8 cellular contexts compared by ENCODE assay signal in the genomic region with DNA sequence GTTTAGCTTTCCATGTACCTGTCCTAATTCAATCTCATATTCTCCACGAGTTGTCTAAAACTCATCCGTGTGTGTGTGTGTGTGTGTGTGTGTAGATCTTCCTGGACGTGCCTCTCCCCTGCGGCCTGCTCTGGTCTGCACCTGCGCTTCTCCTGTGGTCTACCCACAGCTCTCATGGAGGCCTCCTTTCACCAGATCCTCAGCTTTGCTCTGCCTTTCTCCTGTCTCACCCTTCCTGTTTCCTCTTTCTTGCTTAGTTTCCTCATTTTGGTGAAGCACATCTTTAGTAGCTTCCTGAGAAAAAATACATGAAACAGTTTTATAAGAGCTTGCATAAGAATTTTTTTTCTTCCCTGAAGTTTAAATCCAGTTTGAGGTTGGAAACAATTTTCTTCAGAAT. TPM values are rescaled to one million over a fixed set of nuclear protein-coding genes. Genes with fewer than 3 reads are reported as not detected.
A peak's percentile ranks its signal among the peaks of the same experiment; 100 is the strongest.
DNase-seq lines count a peak whose midpoint lies in the region; ATAC-seq lines count a peak whose summit lies in the region.

No MANE protein-coding gene starts in this region.

- peaks cover 19% of the 10 kb centered on the region for H3K36me3 Mint-ChIP-seq in activated CD8-positive, alpha-beta T cell treated with anti-CD3 and anti-CD28 coated beads, Interleukin-2, amount 10 ng/mL, durations not matched to agents 7 days and 5 days (ENCODE audit: low read depth)

- H3K9me3 Mint-ChIP-seq in activated CD8-positive, alpha-beta T cell treated with anti-CD3 and anti-CD28 coated beads, Interleukin-2, amount 10 ng/mL, durations not matched to agents 7 days and 5 days (ENCODE audit: insufficient read depth) = peaks cover 12% of the 10 kb centered on the region

- in situ Hi-C loops in KBM-7 (cut with MboI; ENCODE audit: low pct_unique_long_range_greater_than_20kb, low sequenced_read_pairs) = loop anchor here (25.0 kb wide), 1 partner anchor 209 kb away; the partner anchor contains the start of gene JAG1

- H3K4me1 Mint-ChIP-seq in activated CD8-positive, alpha-beta T cell treated with anti-CD3 and anti-CD28 coated beads, Interleukin-2, amount 10 ng/mL, durations not matched to agents 7 days and 5 days (ENCODE audit: low read depth) = peaks cover 21% of the 10 kb centered on the region

- CTCF ChIA-PET in activated CD8-positive, alpha-beta T cell treated with anti-CD3 and anti-CD28 coated beads, Interleukin-2, amount 10 ng/mL, durations not matched to agents 7 days and 5 days (lab: Charles Lee) = interaction anchor here (0.7 to 3.5 kb wide), 9 partner anchors 11 to 222 kb away, joined by 3 to 8 read pairs (median 3); partner anchors contain the start of genes MKKS and SLX4IP

- H3K27me3 Mint-ChIP-seq in activated CD8-positive, alpha-beta T cell treated with anti-CD3 and anti-CD28 coated beads, Interleukin-2, amount 10 ng/mL, durations not matched to agents 7 days and 5 days (ENCODE audit: low read depth) = no peaks in the 10 kb centered on the region

- H3K27ac Mint-ChIP-seq in activated CD8-positive, alpha-beta T cell treated with anti-CD3 and anti-CD28 coated beads, Interleukin-2, amount 10 ng/mL, durations not matched to agents 7 days and 5 days = peak overlapping the region; percentile 74

- DNase-seq in KBM-7 = peak; percentile 98
- peak; percentile 66 for DNase-seq in activated CD8-positive, alpha-beta T cell treated with anti-CD3 and anti-CD28 coated beads, Interleukin-2, amount 10 ng/mL, durations not matched to agents 7 days and 5 days
- DNase-seq in H4 (ENCODE audit: low spot score) = no peak
- DNase-seq in globus pallidus (ENCODE audit: low spot score) = no peak
- DNase-seq in NCI-H748 treated with DMSO at 0.1 percent for 48 hours (lab: John Stamatoyannopoulos, UW) = no peak
- no peak for DNase-seq in epidermal melanocyte (ENCODE audit: insufficient read length, low spot score)

- H3K4me3 Mint-ChIP-seq in activated CD8-positive, alpha-beta T cell treated with anti-CD3 and anti-CD28 coated beads, Interleukin-2, amount 10 ng/mL, durations not matched to agents 7 days and 5 days = peak overlapping the region; percentile 42

- POLR2A ChIA-PET in activated CD8-positive, alpha-beta T cell treated with anti-CD3 and anti-CD28 coated beads, Interleukin-2, amount 10 ng/mL, durations not matched to agents 7 days and 5 days (lab: Charles Lee) = interaction anchor here (2.6 kb wide), 1 partner anchor 19 kb away, joined by 9 read pairs; the partner anchor contains the start of genes MKKS and SLX4IP

- ATAC-seq in GM18502 (IDR thresholded peaks at IDR 0.05; ENCODE audit: poor library complexity, unreplicated experiment) (peak; percentile 93), GM21528 (IDR thresholded peaks at IDR 0.05; ENCODE audit: low FRiP score, unreplicated experiment) (peak; percentile 87)
- peak; percentile 94 for ATAC-seq in activated CD8-positive, alpha-beta T cell treated with anti-CD3 and anti-CD28 coated beads, Interleukin-2, amount 10 ng/mL, durations not matched to agents 7 days and 5 days

RNA-seq across cellular contexts. Expression of gene SLX4IP, which starts 18.1 kb away (rescaled TPM):
- 1 to 10 TPM; 8.8 to 8.9 TPM for total RNA-seq in activated CD8-positive, alpha-beta T cell treated with anti-CD3 and anti-CD28 coated beads, Interleukin-2, amount 10 ng/mL, durations not matched to agents 7 days and 5 days
- 4.7 and 5.2 TPM in 2 replicates for total RNA-seq in H4 (2014; rRNA removed; shearing (Covaris generic))

RNA-seq across cellular contexts. Expression of gene MKKS, which starts 19.2 kb away (rescaled TPM):
- total RNA-seq in activated CD8-positive, alpha-beta T cell treated with anti-CD3 and anti-CD28 coated beads, Interleukin-2, amount 10 ng/mL, durations not matched to agents 7 days and 5 days = 1 to 10 TPM; 7.4 to 7.8 TPM
- 7.5 and 14.1 TPM in 2 replicates for total RNA-seq in H4 (2014; rRNA removed; shearing (Covaris generic))

Comparison
In these comparisons a context has a peak if more than half of its experiments do, and no peak if none do; other contexts are left out.
1. DNase-seq: peak in KBM-7 (single experiment) and activated CD8-positive, alpha-beta T cell treated with anti-CD3 and anti-CD28 coated beads, Interleukin-2, amount 10 ng/mL, durations not matched to agents 7 days and 5 days (single experiment); none in H4 (single experiment), globus pallidus (single experiment), NCI-H748 treated with DMSO at 0.1 percent for 48 hours (single experiment) and epidermal melanocyte (single experiment).
2. Peak in every context shown above with its lines, with median percentiles within 50 percentile points of each other: ATAC-seq.